In genomic region chr12:13536219-13536910, GRCh38 we compare ENCODE assay signal across 9 cellular contexts.
DNase-seq lines count a peak whose midpoint lies in the region; ATAC-seq and TF ChIP-seq lines count a peak whose summit lies in the region.
"Had no signal": no experiment of that assay in that cellular context is flagged by ENCODE, and none has a peak within 500 bp of the region (broad histone marks: within the 10 kb centered on the region; RNA-seq: fewer than 3 reads in every experiment).

No MANE protein-coding gene starts in this region.

- no peak overlapping the region for H3K27ac Mint-ChIP-seq in glutamatergic neuron (ENCODE audit: unreplicated experiment)

- ATAC-seq in GM18505 (IDR thresholded peaks at IDR 0.05; ENCODE audit: unreplicated experiment) (peak; percentile 94), GM19438 (IDR thresholded peaks at IDR 0.05; ENCODE audit: low read depth, unreplicated experiment) (peak; percentile 96), HG02973 (IDR thresholded peaks at IDR 0.05; ENCODE audit: unreplicated experiment) (peak; percentile 96), left ventricle myocardium superior (no peak)

- no peak overlapping the region for H3K4me3 Mint-ChIP-seq in glutamatergic neuron (ENCODE audit: unreplicated experiment)

- H3K27ac ChIP-seq in Peyer's patch: peak overlapping the region in 2 of 4 donors; percentile 3 to 53

- TF ChIP-seq CTCF in Peyer's patch (IDR thresholded peaks at IDR 0.05) (no peak), glutamatergic neuron (IDR thresholded peaks at IDR 0.05; ENCODE audit: partially characterized antibody, unreplicated experiment) (no peak)

- no peak overlapping the region for H3K4me3 ChIP-seq in Peyer's patch

- H3K9me3 Mint-ChIP-seq in glutamatergic neuron (ENCODE audit: unreplicated experiment): peaks cover 2% of the 10 kb centered on the region

- no peaks in the 10 kb centered on the region for H3K4me1 Mint-ChIP-seq in glutamatergic neuron (ENCODE audit: low read depth, unreplicated experiment)

- intact Hi-C loops in left ventricle myocardium superior (cut with micrococcal nuclease): loop anchor here (10.0 kb wide), 1 partner anchor 262 kb away; no protein-coding TSS in a partner anchor

- no peaks in the 10 kb centered on the region for H3K27me3 ChIP-seq in Peyer's patch

- no peaks in the 10 kb centered on the region for H3K9me3 ChIP-seq in Peyer's patch

- H3K4me1 ChIP-seq in Peyer's patch: no peaks in the 10 kb centered on the region

- no peak for TF ChIP-seq POLR2A in GM18505 (IDR thresholded peaks at IDR 0.05; ENCODE audit: borderline replicate concordance, extremely low read depth, insufficient read depth, insufficient read length)
- TF ChIP-seq POLR2A in Peyer's patch (IDR thresholded peaks at IDR 0.05): no peak

- H3K27me3 Mint-ChIP-seq in glutamatergic neuron (ENCODE audit: unreplicated experiment): no peaks in the 10 kb centered on the region

- DNase-seq in Peyer's patch (peak in 2 of 3 donors; percentile 64 to 75), glutamatergic neuron (no peak), NCI-H2081 (lab: John Stamatoyannopoulos, UW) (no peak), globus pallidus (ENCODE audit: low spot score) (no peak), left ventricle myocardium superior (no peak)
- DNase-seq: NCI-H2227 treated with DMSO at 0.1 percent for 48 hours had no signal

- H3K36me3 Mint-ChIP-seq in glutamatergic neuron (ENCODE audit: unreplicated experiment): no peaks in the 10 kb centered on the region

- no peaks in the 10 kb centered on the region for H3K36me3 ChIP-seq in Peyer's patch

Comparison
In these comparisons a context has a peak if more than half of its experiments do, and no peak if none do; other contexts are left out.
1. DNase-seq: peak in Peyer's patch (2 of 3); none in glutamatergic neuron (single experiment), NCI-H2081 (0 of 2), globus pallidus (single experiment) and left ventricle myocardium superior (single experiment).